ENCODE assay signal across 29 cellular contexts in genomic region chr10:42351745-42352144, GRCh38.
"Had no signal": no experiment of that assay in that cellular context is flagged by ENCODE, and none has a peak within 500 bp of the region (broad histone marks: within the 10 kb centered on the region; RNA-seq: fewer than 3 reads in every experiment).

No MANE protein-coding gene starts in this region.

- H2AFZ ChIP-seq: parathyroid adenoma had no signal

- H3K27me3 ChIP-seq: neutrophil, spleen, suprapubic skin, testis, tibial artery, transverse colon, upper lobe of right lung, uterus had no signal

- H3K36me3 ChIP-seq: neutrophil, transverse colon, upper lobe of right lung, uterus had no signal

- H3K4me3 ChIP-seq: psoas muscle, skin epidermis, smooth muscle cell, spleen, suprapubic skin, testis, tibial artery, transverse colon, upper lobe of right lung, uterus had no signal

- DNase-seq: naive thymus-derived CD8-positive, alpha-beta T cell; nephron progenitor cell; nucleus accumbens; posterior cingulate gyrus; psoas muscle; right cardiac atrium; spleen; stimulated activated CD4-positive, alpha-beta T cell treated with anti-CD3 and anti-CD28 coated beads, Interleukin-12 subunit alpha, Interleukin-12 subunit beta, amount 100 ng/mL, for 4 hours; stimulated activated CD4-positive, alpha-beta T cell treated with anti-CD3 and anti-CD28 coated beads, Interleukin-1b, Interleukin-23, amount 100 ng/mL, for 48 hours; stimulated activated CD4-positive, alpha-beta T cell treated with anti-CD3 and anti-CD28 coated beads, Interleukin-4, amount 100 ng/mL, for 1 hour; stimulated activated CD4-positive, alpha-beta T cell treated with anti-CD3 and anti-CD28 coated beads, Interleukin-4, amount 100 ng/mL, for 4 hours; stimulated activated CD8-positive, alpha-beta memory T cell treated with anti-CD3 and anti-CD28 coated beads, Interleukin-4, amount 100 ng/mL, for 48 hours; stimulated activated naive CD4-positive, alpha-beta T cell; stimulated activated naive CD8-positive, alpha-beta T cell treated with anti-CD3 and anti-CD28 coated beads, Interleukin-15, amount 100 ng/mL, for 72 hours; stimulated activated naive CD8-positive, alpha-beta T cell treated with anti-CD3 and anti-CD28 coated beads, Interleukin-15, Interleukin-2, amounts not matched to agents 100 U/mL and 50 U/mL, for 24 hours; substantia nigra; testis; tibial artery; transverse colon; upper lobe of right lung; uterus had no signal

- H3K9ac ChIP-seq: parathyroid adenoma had no signal

- H3K27ac ChIP-seq: neutrophil, parathyroid adenoma, psoas muscle, skin epidermis, spleen, suprapubic skin, testis, tibial artery, transverse colon, upper lobe of right lung, uterus had no signal

- H3K4me1 ChIP-seq: parathyroid adenoma, psoas muscle, spleen, suprapubic skin, testis, tibial artery, transverse colon, upper lobe of right lung, uterus had no signal

- H3K79me2 ChIP-seq: parathyroid adenoma had no signal

- ATAC-seq: naive thymus-derived CD8-positive, alpha-beta T cell; natural killer cell treated with Interleukin-12 subunit alpha and Interleukin-12 subunit beta and Interleukin-15 and Interleukin-18, amount 100 ng/mL, for 72 hours; psoas muscle; right cardiac atrium; sciatic nerve; stimulated activated memory B cell treated with anti-CD40 and anti-IgM and Interleukin-4, amounts not matched to agents 10 μg/mL and 1 μg/mL and 100 μg/mL, for 72 hours; stimulated activated naive CD8-positive, alpha-beta T cell treated with anti-CD3 and anti-CD28 coated beads, Interleukin-15, amount 100 ng/mL, for 72 hours; stimulated activated naive CD8-positive, alpha-beta T cell treated with anti-CD3 and anti-CD28 coated beads, Interleukin-15, Interleukin-2, amounts not matched to agents 100 U/mL and 50 U/mL, for 24 hours; upper lobe of right lung had no signal

- H3K9me3 ChIP-seq: neutrophil, testis, uterus had no signal

- H3K4me2 ChIP-seq: smooth muscle cell had no signal
